In genomic region chr11:59785818-59786217, GRCh38 we compare ENCODE assay signal across 21 cellular contexts. TPM values are rescaled to one million over a fixed set of nuclear protein-coding genes. Genes with fewer than 3 reads are reported as not detected.
DNase-seq lines count a peak whose midpoint lies in the region; ATAC-seq, FAIRE-seq and TF ChIP-seq lines count a peak whose summit lies in the region.
"Had no signal": no experiment of that assay in that cellular context is flagged by ENCODE, and none has a peak within 500 bp of the region (broad histone marks: within the 10 kb centered on the region; RNA-seq: fewer than 3 reads in every experiment).

No MANE protein-coding gene starts in this region.

- H3K9me3 ChIP-seq in BLaER1 (peaks cover 23% of the 10 kb centered on the region), endothelial cell of umbilical vein (replicated peaks; ENCODE audit: control insufficient read depth, insufficient read depth, low read length) (no peaks in the 10 kb centered on the region), neutrophil (no peaks in the 10 kb centered on the region)
- H3K9me3 ChIP-seq in naive thymus-derived CD4-positive, alpha-beta T cell (ENCODE audit: control insufficient read depth in 2 of 3, low read length in 3 of 3): no peaks in the 10 kb centered on the region

- TF ChIP-seq POLR2A in endothelial cell of umbilical vein (IDR thresholded peaks at IDR 0.05; ENCODE audit: low read depth, low read length): no peak

- H3K4me3 Mint-ChIP-seq in naive thymus-derived CD4-positive, alpha-beta T cell: no peak overlapping the region
- H3K4me3 Mint-ChIP-seq: GM23338, IgD-negative memory B cell had no signal

- POLR2A ChIA-PET in endothelial cell of umbilical vein (lab: Charles Lee): interaction anchor here (1.3 kb wide), 1 partner anchor 23 kb away, joined by 3 read pairs; no protein-coding TSS in a partner anchor
- POLR2A ChIA-PET in naive thymus-derived CD4-positive, alpha-beta T cell (lab: Charles Lee): no interaction called here

- dilution Hi-C loops in endothelial cell of umbilical vein (cut with MboI; ENCODE audit: extremely low pct_ligation_motif_present, low sequenced_read_pairs): no loop called here

- no peak for DNase-seq in endothelial cell of umbilical vein (ENCODE audit: low read depth, low spot score)
- no peak for DNase-seq in activated effector memory CD4-positive, alpha-beta T cell treated with Interleukin-2 at 50 U/mL for 16 hours
- no peak for DNase-seq in naive thymus-derived CD4-positive, alpha-beta T cell
- no peak for DNase-seq in T-helper 9 cell
- DNase-seq: CD4-positive, alpha-beta memory T cell; DND-41; HCEC 1CT; NCI-H1105; NCI-H2029 treated with DMSO at 0.1 percent for 48 hours; NCI-H226; NCI-H510A treated with DMSO at 0.1 percent for 48 hours; NCI-H748 treated with DMSO at 0.1 percent for 48 hours; SIG-M5 had no signal

- H4K20me1 ChIP-seq in BLaER1: no peaks in the 10 kb centered on the region
- H4K20me1 ChIP-seq in endothelial cell of umbilical vein (replicated peaks; ENCODE audit: control insufficient read depth, extremely low read depth, insufficient read depth, low read length): no peaks in the 10 kb centered on the region

- FAIRE-seq in endothelial cell of umbilical vein (lab: Jason Lieb, UNC): no peak
- FAIRE-seq: GM12878 had no signal

- H3K4me1 ChIP-seq in BLaER1 (peaks cover 35% of the 10 kb centered on the region), endothelial cell of umbilical vein (ENCODE audit: control insufficient read depth, extremely low read depth, insufficient read depth, low read length) (peaks cover 27% of the 10 kb centered on the region), neutrophil (ENCODE audit: control insufficient read depth in 1 of 2, insufficient read depth in 1 of 2, low read depth in 1 of 2, low read length in 1 of 2) (peaks cover 9 to 15% of the 10 kb centered on the region in 2 experiments)
- peaks cover 0 to 14% of the 10 kb centered on the region in 2 donors for H3K4me1 ChIP-seq in naive thymus-derived CD4-positive, alpha-beta T cell (ENCODE audit: control insufficient read depth in 2 of 2, insufficient read depth in 2 of 2, low read length in 2 of 2)

- peaks cover 0 to 59% (median 5%) of the 10 kb centered on the region in 7 donors for H3K4me1 Mint-ChIP-seq in naive thymus-derived CD4-positive, alpha-beta T cell
- H3K4me1 Mint-ChIP-seq: GM23338, IgD-negative memory B cell had no signal

- peak overlapping the region; percentile 59 for H3K4me2 ChIP-seq in BLaER1
- H3K4me2 ChIP-seq in endothelial cell of umbilical vein (ENCODE audit: insufficient read depth, low read length): no peak overlapping the region
- H3K4me2 ChIP-seq: GM23338 had no signal

- H3K4me3 ChIP-seq in BLaER1: 0 out of 2 replicates have a peak overlapping the region, but pooled peaks have one; percentile 15
- H3K4me3 ChIP-seq in endothelial cell of umbilical vein (replicated peaks in 1 of 3; ENCODE audit: insufficient read depth in 1 of 3, low read depth in 1 of 3, low read length in 3 of 3): no peak overlapping the region
- H3K4me3 ChIP-seq in neutrophil (ENCODE audit: low read depth in 1 of 2, low read length in 1 of 2): no peak overlapping the region
- no peak overlapping the region for H3K4me3 ChIP-seq in naive thymus-derived CD4-positive, alpha-beta T cell (ENCODE audit: low read length)
- H3K4me3 ChIP-seq: GM12878, GM23338 had no signal

- H2AFZ ChIP-seq in endothelial cell of umbilical vein (ENCODE audit: low read depth, low read length): no peak overlapping the region
- H2AFZ ChIP-seq: GM23338 had no signal

- no peak overlapping the region for H3K27ac Mint-ChIP-seq in naive thymus-derived CD4-positive, alpha-beta T cell
- H3K27ac Mint-ChIP-seq: GM23338, IgD-negative memory B cell had no signal

- 0 out of 2 replicates have a peak overlapping the region, but pooled peaks have one; percentile 43 for H3K9ac ChIP-seq in BLaER1
- no peak overlapping the region for H3K9ac ChIP-seq in endothelial cell of umbilical vein (replicated peaks; ENCODE audit: extremely low read depth, insufficient read depth, low read length)

- no peaks in the 10 kb centered on the region for H3K79me2 ChIP-seq in endothelial cell of umbilical vein (ENCODE audit: control insufficient read depth, insufficient read depth, low read length)

- peaks cover 0 to 6% (median 0%) of the 10 kb centered on the region in 11 donors for H3K9me3 Mint-ChIP-seq in naive thymus-derived CD4-positive, alpha-beta T cell

- no peak for TF ChIP-seq CTCF in C4-2B (conservative IDR thresholded peaks at IDR 0.05)
- no peak for TF ChIP-seq CTCF in endothelial cell of umbilical vein (IDR thresholded peaks at IDR 0.05; ENCODE audit: extremely low read depth in 1 of 2, insufficient read depth in 1 of 2, low read depth in 1 of 2, low read length in 2 of 2)
- TF ChIP-seq CTCF in neutrophil (IDR thresholded peaks at IDR 0.05): no peak

- H3K27ac ChIP-seq in BLaER1: no peak overlapping the region; the same call in 1 of the 2 replicates
- H3K27ac ChIP-seq in C4-2B: peak overlapping the region; percentile 90
- H3K27ac ChIP-seq in endothelial cell of umbilical vein (ENCODE audit: insufficient read depth, low read depth, low read length): peak overlapping the region; percentile 7
- H3K27ac ChIP-seq in neutrophil: peak overlapping the region; percentile 52
- no peak overlapping the region for H3K27ac ChIP-seq in naive thymus-derived CD4-positive, alpha-beta T cell (ENCODE audit: low read depth, low read length)
- H3K27ac ChIP-seq: RWPE1 had no signal

- intact Hi-C loops in endothelial cell of umbilical vein (cut with micrococcal nuclease): no loop called here
- intact Hi-C loops in naive thymus-derived CD4-positive, alpha-beta T cell (cut with micrococcal nuclease): no loop called here

- CTCF ChIA-PET in endothelial cell of umbilical vein (lab: Charles Lee): interaction anchor here (0.7 to 5.0 kb wide), 6 partner anchors 9 to 31 kb away, joined by 3 to 31 read pairs (median 4); partner anchors contain the start of gene MRPL16
- CTCF ChIA-PET in naive thymus-derived CD4-positive, alpha-beta T cell (lab: Charles Lee): no interaction called here

- BruUV-seq in endothelial cell of umbilical vein (replicated peaks; lab: Mats Ljungman, UMichigan): no TSS peak

- H3K27me3 ChIP-seq in BLaER1: no peaks in the 10 kb centered on the region
- no peaks in the 10 kb centered on the region for H3K27me3 ChIP-seq in endothelial cell of umbilical vein (ENCODE audit: control insufficient read depth in 2 of 2, insufficient read depth in 2 of 2, low read length in 2 of 2)
- H3K27me3 ChIP-seq in neutrophil: no peaks in the 10 kb centered on the region
- H3K27me3 ChIP-seq in naive thymus-derived CD4-positive, alpha-beta T cell (ENCODE audit: control insufficient read depth in 2 of 2, insufficient read depth in 2 of 2, low read length in 2 of 2): no peaks in the 10 kb centered on the region

- no peak for ATAC-seq in GM19452 (IDR thresholded peaks at IDR 0.05; ENCODE audit: unreplicated experiment)
- ATAC-seq in naive thymus-derived CD4-positive, alpha-beta T cell: no peak
- ATAC-seq: GM12878, GM23338 had no signal

- peaks cover 15 to 58% (median 33%) of the 10 kb centered on the region in 5 donors for H3K36me3 Mint-ChIP-seq in naive thymus-derived CD4-positive, alpha-beta T cell

- H3K36me3 ChIP-seq in BLaER1: peaks cover 47% of the 10 kb centered on the region
- H3K36me3 ChIP-seq in endothelial cell of umbilical vein (ENCODE audit: control insufficient read depth in 2 of 2, extremely low read depth in 1 of 2, insufficient read depth in 2 of 2, low read length in 2 of 2): peaks cover 6 to 14% of the 10 kb centered on the region in 2 experiments
- H3K36me3 ChIP-seq in neutrophil: peaks cover 77% of the 10 kb centered on the region
- peaks cover 0 to 4% (median 0%) of the 10 kb centered on the region in 3 experiments for H3K36me3 ChIP-seq in naive thymus-derived CD4-positive, alpha-beta T cell (ENCODE audit: control insufficient read depth in 2 of 3, insufficient read depth in 3 of 3, low read length in 3 of 3)

- H3K27me3 Mint-ChIP-seq in naive thymus-derived CD4-positive, alpha-beta T cell: no peaks in the 10 kb centered on the region
- H3K27me3 Mint-ChIP-seq: CD4-positive, alpha-beta memory T cell; IgD-negative memory B cell had no signal

- H3K9me1 ChIP-seq in endothelial cell of umbilical vein (replicated peaks; ENCODE audit: control insufficient read depth, extremely low read depth, insufficient read depth, low read length): no peaks in the 10 kb centered on the region

RNA-seq across cellular contexts. Expression of gene MRPL16, which starts 24.8 kb away (rescaled TPM):
- 60.3 and 63.9 TPM in 2 replicates for total RNA-seq in endothelial cell of umbilical vein
- 60.9 and 84.0 TPM in 2 replicates for polyA plus RNA-seq in endothelial cell of umbilical vein
- 102 and 113 TPM in 2 replicates for polyA plus RNA-seq in endothelial cell of umbilical vein (2011; cell fraction: cytosol; rRNA removed)
- 63.9 and 76.2 TPM in 2 replicates for polyA plus RNA-seq in endothelial cell of umbilical vein (2011; cell fraction: nucleus; rRNA removed)
- 58.7 and 60.8 TPM in 2 replicates for polyA plus RNA-seq in endothelial cell of umbilical vein (2012)
- 32.7 and 37.6 TPM in 2 replicates for polyA minus RNA-seq in endothelial cell of umbilical vein
- 38.1 TPM for polyA minus RNA-seq in endothelial cell of umbilical vein (2011; cell fraction: cytosol; rRNA and poly(A)+ RNA removed)
- polyA minus RNA-seq in endothelial cell of umbilical vein (2011; cell fraction: nucleus; rRNA and poly(A)+ RNA removed): 14.9 and 15.1 TPM in 2 replicates
- total RNA-seq in naive thymus-derived CD4-positive, alpha-beta T cell: 10 to 100 TPM; 25.1 to 65.6 (median 35.2) TPM
- 100 to 1,000 TPM in 1 of 2 donors, 10 to 100 TPM in 1; 79.5 to 108 TPM for polyA plus RNA-seq in naive thymus-derived CD4-positive, alpha-beta T cell

RNA-seq across cellular contexts. Expression of gene STX3, which starts 30.6 kb away (rescaled TPM):
- 45.5 and 49.7 TPM in 2 replicates for total RNA-seq in endothelial cell of umbilical vein
- polyA plus RNA-seq in endothelial cell of umbilical vein: 38.0 and 40.3 TPM in 2 replicates
- 32.2 and 36.7 TPM in 2 replicates for polyA plus RNA-seq in endothelial cell of umbilical vein (2011; cell fraction: cytosol; rRNA removed)
- polyA plus RNA-seq in endothelial cell of umbilical vein (2011; cell fraction: nucleus; rRNA removed): 81.8 and 95.7 TPM in 2 replicates
- 37.6 and 39.0 TPM in 2 replicates for polyA plus RNA-seq in endothelial cell of umbilical vein (2012)
- polyA minus RNA-seq in endothelial cell of umbilical vein: 63.3 and 77.9 TPM in 2 replicates
- 18.4 TPM for polyA minus RNA-seq in endothelial cell of umbilical vein (2011; cell fraction: cytosol; rRNA and poly(A)+ RNA removed)
- polyA minus RNA-seq in endothelial cell of umbilical vein (2011; cell fraction: nucleus; rRNA and poly(A)+ RNA removed): 81.2 and 94.1 TPM in 2 replicates
- total RNA-seq in naive thymus-derived CD4-positive, alpha-beta T cell: 10 to 100 TPM in 4 of 5 experiments, 1 to 10 TPM in 1; 9.0 to 67.4 (median 15.1) TPM
- polyA plus RNA-seq in naive thymus-derived CD4-positive, alpha-beta T cell: 1 to 10 TPM; 3.5 to 4.2 TPM

RNA-seq across cellular contexts. Expression of gene CBLIF, which starts 59.5 kb away (rescaled TPM):
- total RNA-seq in endothelial cell of umbilical vein: not detected in 2 replicates
- not detected in 2 replicates for polyA plus RNA-seq in endothelial cell of umbilical vein
- not detected in 2 replicates for polyA plus RNA-seq in endothelial cell of umbilical vein (2011; cell fraction: cytosol; rRNA removed)
- not detected in 2 replicates for polyA plus RNA-seq in endothelial cell of umbilical vein (2011; cell fraction: nucleus; rRNA removed)
- polyA plus RNA-seq in endothelial cell of umbilical vein (2012): not detected in 2 replicates
- polyA minus RNA-seq in endothelial cell of umbilical vein: not detected in 2 replicates
- polyA minus RNA-seq in endothelial cell of umbilical vein (2011; cell fraction: cytosol; rRNA and poly(A)+ RNA removed): not detected
- not detected in 2 replicates for polyA minus RNA-seq in endothelial cell of umbilical vein (2011; cell fraction: nucleus; rRNA and poly(A)+ RNA removed)
- not detected for total RNA-seq in naive thymus-derived CD4-positive, alpha-beta T cell
- polyA plus RNA-seq in naive thymus-derived CD4-positive, alpha-beta T cell: not detected
- total RNA-seq: CD4-positive, alpha-beta memory T cell; GM12878; GM23338 had no signal
- polyA plus RNA-seq: CD4-positive, alpha-beta memory T cell; GM12878; GM23338; IgD-negative memory B cell had no signal

Comparison
In these comparisons a context has a peak if more than half of its experiments do, and no peak if none do; other contexts are left out.
1. H3K27ac ChIP-seq: peak in C4-2B (single experiment), endothelial cell of umbilical vein (single experiment) and neutrophil (single experiment); none in BLaER1 (single experiment) and naive thymus-derived CD4-positive, alpha-beta T cell (single experiment).